ENCODE assay signal across 1 cellular context in the genomic region with DNA sequence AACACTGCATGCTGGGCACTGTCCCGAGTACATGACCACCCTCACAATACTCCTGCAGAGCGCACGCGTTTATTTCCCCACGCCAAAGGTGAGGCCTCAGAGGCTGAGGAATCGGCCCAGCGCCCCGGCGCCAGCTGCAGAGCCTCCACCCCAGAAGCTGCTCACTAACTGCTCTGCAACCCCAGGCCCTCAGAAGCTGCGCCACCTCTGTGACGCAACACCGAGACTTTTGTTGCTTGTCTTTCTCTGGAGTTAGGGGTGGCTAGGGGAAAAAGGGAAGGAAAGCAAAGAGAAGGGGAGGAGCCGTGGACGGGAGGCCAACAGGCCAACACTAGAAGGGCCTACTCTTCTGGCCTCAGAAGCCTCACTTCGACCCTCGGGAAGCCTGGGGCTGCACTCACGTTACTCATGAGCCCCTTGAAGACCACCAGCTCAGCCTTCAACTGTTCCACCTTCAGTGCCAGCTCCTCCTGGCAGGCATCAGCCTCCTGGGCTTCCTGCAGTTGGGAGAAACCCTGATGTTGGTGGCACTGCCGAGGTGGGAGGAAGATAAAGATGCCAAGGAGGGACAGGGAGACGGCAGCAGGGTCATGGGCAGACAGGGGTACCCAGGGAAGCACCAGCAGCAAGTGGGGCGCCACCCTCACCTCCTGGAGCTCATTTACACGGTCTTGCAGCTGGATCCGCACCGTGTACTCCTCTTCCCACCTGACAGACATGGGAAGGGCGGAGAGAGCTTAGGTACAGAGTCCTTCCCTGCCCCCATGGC.
A peak's percentile ranks its signal among the peaks of the same experiment; 100 is the strongest.
TF ChIP-seq lines count a peak whose summit lies in the region.

No MANE protein-coding gene starts in this region.

TF ChIP-seq in K562, 482 proteins besides CTCF, POLR2A, EP300 and RAD21:
- TF ChIP-seq CEBPB (tag; IDR thresholded peaks at IDR 0.05) (peak; percentile 68), CEBPG (CRISPR knock-in tag; IDR thresholded peaks at IDR 0.05) (0 out of 2 replicates have a peak, but pooled peaks have one; percentile 29), CEBPG (tag; conservative IDR thresholded peaks at IDR 0.05 in 1 of 2, IDR thresholded peaks at IDR 0.05 in 1 of 2) (no peak), POLR2G (IDR thresholded peaks at IDR 0.05; ENCODE audit: low read depth, low read length) (no peak)
